Comparison of ENCODE assay signal across 8 cellular contexts in genomic region chr13:32587014-32587773, GRCh38. TPM values are rescaled to one million over a fixed set of nuclear protein-coding genes. Genes with fewer than 3 reads are reported as not detected.
DNase-seq lines count a peak whose midpoint lies in the region; ATAC-seq and TF ChIP-seq lines count a peak whose summit lies in the region.

No MANE protein-coding gene starts in this region.

- H3K4me1 ChIP-seq in neural progenitor cell (peaks cover 25% of the 10 kb centered on the region), subcutaneous abdominal adipose tissue (ENCODE audit: control insufficient read depth in 5 of 5, insufficient read depth in 5 of 5, low read length in 5 of 5) (peaks cover 0 to 37% (median 35%) of the 10 kb centered on the region in 5 donors)

- H3K27me3 Mint-ChIP-seq in CD14-positive monocyte (ENCODE audit: low read depth in 3 of 3) (peaks cover 5 to 13% (median 7%) of the 10 kb centered on the region in 3 donors), neural progenitor cell (ENCODE audit: insufficient read depth, low read depth) (peaks cover 4% of the 10 kb centered on the region)

- peak overlapping the region; percentile 86 to 94 (median 93) for H3K27ac Mint-ChIP-seq in CD14-positive monocyte
- H3K27ac Mint-ChIP-seq in neural progenitor cell, result peak overlapping the region; percentile 95

- H3K36me3 ChIP-seq in neural progenitor cell, result no peaks in the 10 kb centered on the region
- H3K36me3 ChIP-seq in subcutaneous abdominal adipose tissue (ENCODE audit: control insufficient read depth in 5 of 5, insufficient read depth in 5 of 5, low read length in 5 of 5), result no peaks in the 10 kb centered on the region

- peaks cover 44% of the 10 kb centered on the region for H4K20me1 ChIP-seq in neural progenitor cell (ENCODE audit: low read depth)

- H3K4me3 ChIP-seq in neural progenitor cell (peak overlapping the region; percentile 95), subcutaneous abdominal adipose tissue (ENCODE audit: low read depth in 1 of 5, low read length in 5 of 5) (peak overlapping the region; percentile 79 to 96 (median 88))

- H3K9me3 Mint-ChIP-seq in CD14-positive monocyte (no peaks in the 10 kb centered on the region), neural progenitor cell (peaks cover 10% of the 10 kb centered on the region)

- H3K9ac ChIP-seq in neural progenitor cell (peak overlapping the region; percentile 74), subcutaneous abdominal adipose tissue (ENCODE audit: low read length in 5 of 5) (peak overlapping the region; percentile 40 to 90 (median 89))

- no peak for TF ChIP-seq CTCF in CD14-positive monocyte (IDR thresholded peaks at IDR 0.05)
- no peak for TF ChIP-seq CTCF in neural progenitor cell (IDR thresholded peaks at IDR 0.05)

- H3K4me1 Mint-ChIP-seq in CD14-positive monocyte (peaks cover 39% of the 10 kb centered on the region), neural progenitor cell (peaks cover 32% of the 10 kb centered on the region)

- H3K36me3 Mint-ChIP-seq in CD14-positive monocyte, result no peaks in the 10 kb centered on the region
- H3K36me3 Mint-ChIP-seq in neural progenitor cell, result peaks cover 12% of the 10 kb centered on the region

- peaks cover 11% of the 10 kb centered on the region for H3K27me3 ChIP-seq in neural progenitor cell
- H3K27me3 ChIP-seq in subcutaneous abdominal adipose tissue (ENCODE audit: control insufficient read depth in 5 of 5, insufficient read depth in 4 of 5, low read length in 5 of 5), result no peaks in the 10 kb centered on the region

- H3F3A ChIP-seq in neural progenitor cell (ENCODE audit: low read depth), result peaks cover 18% of the 10 kb centered on the region

- H3K79me2 ChIP-seq in neural progenitor cell (ENCODE audit: low read depth), result peaks cover 52% of the 10 kb centered on the region

- H3K4me2 ChIP-seq in neural progenitor cell, result peak overlapping the region; percentile 99

- H3K4me3 Mint-ChIP-seq in CD14-positive monocyte (peak overlapping the region; percentile 98), neural progenitor cell (peak overlapping the region; percentile 96)

- DNase-seq in CD14-positive monocyte (ENCODE audit: low spot score), result peak; percentile 49
- DNase-seq in RKO (ENCODE audit: low spot score), result peak; percentile 74
- peak; percentile 85 for DNase-seq in activated effector memory CD4-positive, alpha-beta T cell treated with anti-CD3 and anti-CD28 coated beads, Interleukin-2, amount 50 U/mL, for 16 hours
- peak; percentile 48 for DNase-seq in foreskin melanocyte
- peak; percentile 93 for DNase-seq in neural progenitor cell (ENCODE audit: low spot score)

- peak overlapping the region; percentile 94 for H3K27ac ChIP-seq in neural progenitor cell
- peak overlapping the region; percentile 72 for H3K27ac ChIP-seq in subcutaneous abdominal adipose tissue (ENCODE audit: low read depth, low read length)

- no peaks in the 10 kb centered on the region for H3K9me3 ChIP-seq in neural progenitor cell (ENCODE audit: low read depth)
- no peaks in the 10 kb centered on the region for H3K9me3 ChIP-seq in subcutaneous abdominal adipose tissue (ENCODE audit: control insufficient read depth in 5 of 5, low read length in 5 of 5)

- intact Hi-C loops in CD14-positive monocyte (cut with micrococcal nuclease), result loop anchor here (5.0 to 10.0 kb wide), 6 partner anchors 50 to 958 kb away; partner anchors contain the start of gene N4BP2L2 (in 2 of the 2)

- peak; percentile 33 for ATAC-seq in GM19328 (IDR thresholded peaks at IDR 0.05; ENCODE audit: unreplicated experiment)
- ATAC-seq in HG03460 (IDR thresholded peaks at IDR 0.05; ENCODE audit: unreplicated experiment), result peak; percentile 34

- H2AFZ ChIP-seq in neural progenitor cell (replicated peaks), result peak overlapping the region; percentile 61

RNA-seq across cellular contexts. Expression of gene PDS5B, which starts 0.9 kb away (rescaled TPM):
- polyA plus RNA-seq in CD14-positive monocyte, result 10 to 100 TPM; 21.0 to 33.0 TPM
- 34.6 and 55.9 TPM in 2 replicates for total RNA-seq in neural progenitor cell (ENCODE audit: low replicate concordance)

RNA-seq across cellular contexts. Expression of gene N4BP2L2, which starts 48.6 kb away (rescaled TPM):
- 100 to 1,000 TPM in 1 of 2 donors, 10 to 100 TPM in 1; 94.2 to 105 TPM for polyA plus RNA-seq in CD14-positive monocyte
- total RNA-seq in neural progenitor cell (ENCODE audit: low replicate concordance), result 86.2 and 153 TPM in 2 replicates

Comparison
In these comparisons a context has a peak if more than half of its experiments do, and no peak if none do; other contexts are left out.
1. Peak in every context shown above with its lines: DNase-seq, ATAC-seq, H3K4me3 ChIP-seq and H3K27ac ChIP-seq.